Comparison of ENCODE assay signal across 1 cellular context in the genomic region with DNA sequence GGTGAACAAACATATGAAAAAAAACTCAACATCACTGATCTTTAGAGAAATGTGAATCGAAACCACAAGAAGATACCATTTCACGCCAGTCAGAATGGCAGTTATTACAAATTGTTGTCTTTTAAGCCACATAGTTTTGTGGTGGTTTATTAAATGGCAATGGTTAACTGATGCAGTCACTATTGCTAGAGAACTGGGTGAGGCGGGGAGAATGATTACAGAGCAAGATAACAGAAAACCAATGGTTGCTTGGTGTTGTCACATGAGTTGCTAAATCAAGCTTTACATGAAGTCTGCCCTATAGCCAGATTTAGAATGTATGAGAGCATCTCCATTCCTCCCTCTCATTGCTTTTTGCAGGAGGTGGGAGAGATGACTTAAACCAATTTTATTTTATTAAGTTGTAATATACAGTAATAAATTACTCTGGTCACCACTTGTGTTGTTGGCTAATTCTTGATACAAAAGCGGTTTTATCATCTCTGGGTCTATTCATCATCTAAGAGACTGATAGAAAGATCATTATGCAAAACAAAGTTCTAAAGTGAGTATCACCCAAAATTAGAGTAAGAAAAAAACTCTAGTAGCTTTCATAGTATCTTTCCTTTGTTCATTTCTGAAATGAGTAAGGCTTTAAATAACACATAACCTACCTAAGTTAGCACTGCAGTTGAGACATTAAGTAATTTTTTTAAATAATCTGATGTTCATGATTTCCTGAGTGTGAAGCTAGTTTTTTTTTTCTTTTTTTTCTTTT.
TF ChIP-seq lines count a peak whose summit lies in the region.

No MANE protein-coding gene starts in this region.

TF ChIP-seq in GM12878, 131 proteins besides CTCF, POLR2A, EP300 and RAD21 (continued from another document):
- TF ChIP-seq, protein P1, sequence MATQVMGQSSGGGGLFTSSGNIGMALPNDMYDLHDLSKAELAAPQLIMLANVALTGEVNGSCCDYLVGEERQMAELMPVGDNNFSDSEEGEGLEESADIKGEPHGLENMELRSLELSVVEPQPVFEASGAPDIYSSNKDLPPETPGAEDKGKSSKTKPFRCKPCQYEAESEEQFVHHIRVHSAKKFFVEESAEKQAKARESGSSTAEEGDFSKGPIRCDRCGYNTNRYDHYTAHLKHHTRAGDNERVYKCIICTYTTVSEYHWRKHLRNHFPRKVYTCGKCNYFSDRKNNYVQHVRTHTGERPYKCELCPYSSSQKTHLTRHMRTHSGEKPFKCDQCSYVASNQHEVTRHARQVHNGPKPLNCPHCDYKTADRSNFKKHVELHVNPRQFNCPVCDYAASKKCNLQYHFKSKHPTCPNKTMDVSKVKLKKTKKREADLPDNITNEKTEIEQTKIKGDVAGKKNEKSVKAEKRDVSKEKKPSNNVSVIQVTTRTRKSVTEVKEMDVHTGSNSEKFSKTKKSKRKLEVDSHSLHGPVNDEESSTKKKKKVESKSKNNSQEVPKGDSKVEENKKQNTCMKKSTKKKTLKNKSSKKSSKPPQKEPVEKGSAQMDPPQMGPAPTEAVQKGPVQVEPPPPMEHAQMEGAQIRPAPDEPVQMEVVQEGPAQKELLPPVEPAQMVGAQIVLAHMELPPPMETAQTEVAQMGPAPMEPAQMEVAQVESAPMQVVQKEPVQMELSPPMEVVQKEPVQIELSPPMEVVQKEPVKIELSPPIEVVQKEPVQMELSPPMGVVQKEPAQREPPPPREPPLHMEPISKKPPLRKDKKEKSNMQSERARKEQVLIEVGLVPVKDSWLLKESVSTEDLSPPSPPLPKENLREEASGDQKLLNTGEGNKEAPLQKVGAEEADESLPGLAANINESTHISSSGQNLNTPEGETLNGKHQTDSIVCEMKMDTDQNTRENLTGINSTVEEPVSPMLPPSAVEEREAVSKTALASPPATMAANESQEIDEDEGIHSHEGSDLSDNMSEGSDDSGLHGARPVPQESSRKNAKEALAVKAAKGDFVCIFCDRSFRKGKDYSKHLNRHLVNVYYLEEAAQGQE (IDR thresholded peaks at IDR 0.05; ENCODE audit: low read depth, low read length), result no peak
- peak; percentile 51 to 59; a peak in 2 of 4 replicates for TF ChIP-seq IKZF2 (IDR thresholded peaks at IDR 0.05)
- TF ChIP-seq, protein P2, sequence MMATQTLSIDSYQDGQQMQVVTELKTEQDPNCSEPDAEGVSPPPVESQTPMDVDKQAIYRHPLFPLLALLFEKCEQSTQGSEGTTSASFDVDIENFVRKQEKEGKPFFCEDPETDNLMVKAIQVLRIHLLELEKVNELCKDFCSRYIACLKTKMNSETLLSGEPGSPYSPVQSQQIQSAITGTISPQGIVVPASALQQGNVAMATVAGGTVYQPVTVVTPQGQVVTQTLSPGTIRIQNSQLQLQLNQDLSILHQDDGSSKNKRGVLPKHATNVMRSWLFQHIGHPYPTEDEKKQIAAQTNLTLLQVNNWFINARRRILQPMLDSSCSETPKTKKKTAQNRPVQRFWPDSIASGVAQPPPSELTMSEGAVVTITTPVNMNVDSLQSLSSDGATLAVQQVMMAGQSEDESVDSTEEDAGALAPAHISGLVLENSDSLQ (IDR thresholded peaks at IDR 0.05), result peak; percentile 83
- peak; percentile 53 for TF ChIP-seq RAD51 (IDR thresholded peaks at IDR 0.05)
- TF ChIP-seq JUND (IDR thresholded peaks at IDR 0.05; ENCODE audit: low read depth, low read length), result 0 out of 2 replicates have a peak, but pooled peaks have one; percentile 57
- TF ChIP-seq WRNIP1 (IDR thresholded peaks at IDR 0.05; ENCODE audit: borderline replicate concordance, low read depth, low read length), result no peak
- TF ChIP-seq, protein P3, sequence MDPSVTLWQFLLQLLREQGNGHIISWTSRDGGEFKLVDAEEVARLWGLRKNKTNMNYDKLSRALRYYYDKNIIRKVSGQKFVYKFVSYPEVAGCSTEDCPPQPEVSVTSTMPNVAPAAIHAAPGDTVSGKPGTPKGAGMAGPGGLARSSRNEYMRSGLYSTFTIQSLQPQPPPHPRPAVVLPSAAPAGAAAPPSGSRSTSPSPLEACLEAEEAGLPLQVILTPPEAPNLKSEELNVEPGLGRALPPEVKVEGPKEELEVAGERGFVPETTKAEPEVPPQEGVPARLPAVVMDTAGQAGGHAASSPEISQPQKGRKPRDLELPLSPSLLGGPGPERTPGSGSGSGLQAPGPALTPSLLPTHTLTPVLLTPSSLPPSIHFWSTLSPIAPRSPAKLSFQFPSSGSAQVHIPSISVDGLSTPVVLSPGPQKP (IDR thresholded peaks at IDR 0.05; ENCODE audit: low read depth, low read length), result no peak
- no peak for TF ChIP-seq CREB1 (IDR thresholded peaks at IDR 0.05; ENCODE audit: low read depth)
- peak; percentile 83 for TF ChIP-seq MEF2B (IDR thresholded peaks at IDR 0.05; ENCODE audit: partially characterized antibody, poor library complexity, severe bottlenecking)
- TF ChIP-seq, protein P4, sequence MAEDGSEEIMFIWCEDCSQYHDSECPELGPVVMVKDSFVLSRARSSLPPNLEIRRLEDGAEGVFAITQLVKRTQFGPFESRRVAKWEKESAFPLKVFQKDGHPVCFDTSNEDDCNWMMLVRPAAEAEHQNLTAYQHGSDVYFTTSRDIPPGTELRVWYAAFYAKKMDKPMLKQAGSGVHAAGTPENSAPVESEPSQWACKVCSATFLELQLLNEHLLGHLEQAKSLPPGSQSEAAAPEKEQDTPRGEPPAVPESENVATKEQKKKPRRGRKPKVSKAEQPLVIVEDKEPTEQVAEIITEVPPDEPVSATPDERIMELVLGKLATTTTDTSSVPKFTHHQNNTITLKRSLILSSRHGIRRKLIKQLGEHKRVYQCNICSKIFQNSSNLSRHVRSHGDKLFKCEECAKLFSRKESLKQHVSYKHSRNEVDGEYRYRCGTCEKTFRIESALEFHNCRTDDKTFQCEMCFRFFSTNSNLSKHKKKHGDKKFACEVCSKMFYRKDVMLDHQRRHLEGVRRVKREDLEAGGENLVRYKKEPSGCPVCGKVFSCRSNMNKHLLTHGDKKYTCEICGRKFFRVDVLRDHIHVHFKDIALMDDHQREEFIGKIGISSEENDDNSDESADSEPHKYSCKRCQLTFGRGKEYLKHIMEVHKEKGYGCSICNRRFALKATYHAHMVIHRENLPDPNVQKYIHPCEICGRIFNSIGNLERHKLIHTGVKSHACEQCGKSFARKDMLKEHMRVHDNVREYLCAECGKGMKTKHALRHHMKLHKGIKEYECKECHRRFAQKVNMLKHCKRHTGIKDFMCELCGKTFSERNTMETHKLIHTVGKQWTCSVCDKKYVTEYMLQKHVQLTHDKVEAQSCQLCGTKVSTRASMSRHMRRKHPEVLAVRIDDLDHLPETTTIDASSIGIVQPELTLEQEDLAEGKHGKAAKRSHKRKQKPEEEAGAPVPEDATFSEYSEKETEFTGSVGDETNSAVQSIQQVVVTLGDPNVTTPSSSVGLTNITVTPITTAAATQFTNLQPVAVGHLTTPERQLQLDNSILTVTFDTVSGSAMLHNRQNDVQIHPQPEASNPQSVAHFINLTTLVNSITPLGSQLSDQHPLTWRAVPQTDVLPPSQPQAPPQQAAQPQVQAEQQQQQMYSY (CRISPR knock-in tag; IDR thresholded peaks at IDR 0.05), result no peak
- no peak for TF ChIP-seq TAF1 (IDR thresholded peaks at IDR 0.05; ENCODE audit: borderline replicate concordance, low read depth, low read length)
- TF ChIP-seq, protein P5, sequence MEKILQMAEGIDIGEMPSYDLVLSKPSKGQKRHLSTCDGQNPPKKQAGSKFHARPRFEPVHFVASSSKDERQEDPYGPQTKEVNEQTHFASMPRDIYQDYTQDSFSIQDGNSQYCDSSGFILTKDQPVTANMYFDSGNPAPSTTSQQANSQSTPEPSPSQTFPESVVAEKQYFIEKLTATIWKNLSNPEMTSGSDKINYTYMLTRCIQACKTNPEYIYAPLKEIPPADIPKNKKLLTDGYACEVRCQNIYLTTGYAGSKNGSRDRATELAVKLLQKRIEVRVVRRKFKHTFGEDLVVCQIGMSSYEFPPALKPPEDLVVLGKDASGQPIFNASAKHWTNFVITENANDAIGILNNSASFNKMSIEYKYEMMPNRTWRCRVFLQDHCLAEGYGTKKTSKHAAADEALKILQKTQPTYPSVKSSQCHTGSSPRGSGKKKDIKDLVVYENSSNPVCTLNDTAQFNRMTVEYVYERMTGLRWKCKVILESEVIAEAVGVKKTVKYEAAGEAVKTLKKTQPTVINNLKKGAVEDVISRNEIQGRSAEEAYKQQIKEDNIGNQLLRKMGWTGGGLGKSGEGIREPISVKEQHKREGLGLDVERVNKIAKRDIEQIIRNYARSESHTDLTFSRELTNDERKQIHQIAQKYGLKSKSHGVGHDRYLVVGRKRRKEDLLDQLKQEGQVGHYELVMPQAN (conservative IDR thresholded peaks at IDR 0.05), result no peak
- TF ChIP-seq BHLHE40 (IDR thresholded peaks at IDR 0.05; ENCODE audit: borderline replicate concordance in 1 of 2, low read depth in 2 of 2, low read length in 1 of 2), result peak; percentile 45 to 72; a peak in 3 of 4 replicates
- TF ChIP-seq, protein P6, sequence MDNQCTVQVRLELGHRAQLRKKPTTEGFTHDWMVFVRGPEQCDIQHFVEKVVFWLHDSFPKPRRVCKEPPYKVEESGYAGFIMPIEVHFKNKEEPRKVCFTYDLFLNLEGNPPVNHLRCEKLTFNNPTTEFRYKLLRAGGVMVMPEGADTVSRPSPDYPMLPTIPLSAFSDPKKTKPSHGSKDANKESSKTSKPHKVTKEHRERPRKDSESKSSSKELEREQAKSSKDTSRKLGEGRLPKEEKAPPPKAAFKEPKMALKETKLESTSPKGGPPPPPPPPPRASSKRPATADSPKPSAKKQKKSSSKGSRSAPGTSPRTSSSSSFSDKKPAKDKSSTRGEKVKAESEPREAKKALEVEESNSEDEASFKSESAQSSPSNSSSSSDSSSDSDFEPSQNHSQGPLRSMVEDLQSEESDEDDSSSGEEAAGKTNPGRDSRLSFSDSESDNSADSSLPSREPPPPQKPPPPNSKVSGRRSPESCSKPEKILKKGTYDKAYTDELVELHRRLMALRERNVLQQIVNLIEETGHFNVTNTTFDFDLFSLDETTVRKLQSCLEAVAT (IDR thresholded peaks at IDR 0.05), result peak; percentile 79
- peak; percentile 94 for TF ChIP-seq MYB (IDR thresholded peaks at IDR 0.05; ENCODE audit: borderline replicate concordance, low read depth, low read length)
- TF ChIP-seq NRF1 (conservative IDR thresholded peaks at IDR 0.05; ENCODE audit: low read depth, low read length), result no peak
- TF ChIP-seq FOXK2 (IDR thresholded peaks at IDR 0.05), result no peak
- TF ChIP-seq SUPT20H (IDR thresholded peaks at IDR 0.05; ENCODE audit: borderline replicate concordance, control insufficient read depth, low read depth, low read length), result no peak
- TF ChIP-seq LARP7 (IDR thresholded peaks at IDR 0.05), result no peak
- no peak for TF ChIP-seq PAX8 (IDR thresholded peaks at IDR 0.05)
- peak; percentile 51; the same call in 1 of the 2 replicates for TF ChIP-seq BMI1 (IDR thresholded peaks at IDR 0.05; ENCODE audit: borderline replicate concordance)
- no peak for TF ChIP-seq ASH2L (IDR thresholded peaks at IDR 0.05; ENCODE audit: borderline replicate concordance, low read depth)
- TF ChIP-seq CHD1 (IDR thresholded peaks at IDR 0.05; ENCODE audit: low read depth, low read length), result no peak
- TF ChIP-seq NFXL1 (IDR thresholded peaks at IDR 0.05; ENCODE audit: borderline replicate concordance), result no peak
- TF ChIP-seq BRCA1 (IDR thresholded peaks at IDR 0.05; ENCODE audit: low read depth, low read length), result no peak
- 0 out of 2 replicates have a peak, but pooled peaks have one; percentile 17 for TF ChIP-seq ZNF217 (IDR thresholded peaks at IDR 0.05)
- TF ChIP-seq KLF5 (IDR thresholded peaks at IDR 0.05; ENCODE audit: partially characterized antibody), result no peak
- TF ChIP-seq, protein P7, sequence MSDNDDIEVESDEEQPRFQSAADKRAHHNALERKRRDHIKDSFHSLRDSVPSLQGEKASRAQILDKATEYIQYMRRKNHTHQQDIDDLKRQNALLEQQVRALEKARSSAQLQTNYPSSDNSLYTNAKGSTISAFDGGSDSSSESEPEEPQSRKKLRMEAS (IDR thresholded peaks at IDR 0.05; ENCODE audit: low read depth, low read length), result no peak
- TF ChIP-seq, protein P8, sequence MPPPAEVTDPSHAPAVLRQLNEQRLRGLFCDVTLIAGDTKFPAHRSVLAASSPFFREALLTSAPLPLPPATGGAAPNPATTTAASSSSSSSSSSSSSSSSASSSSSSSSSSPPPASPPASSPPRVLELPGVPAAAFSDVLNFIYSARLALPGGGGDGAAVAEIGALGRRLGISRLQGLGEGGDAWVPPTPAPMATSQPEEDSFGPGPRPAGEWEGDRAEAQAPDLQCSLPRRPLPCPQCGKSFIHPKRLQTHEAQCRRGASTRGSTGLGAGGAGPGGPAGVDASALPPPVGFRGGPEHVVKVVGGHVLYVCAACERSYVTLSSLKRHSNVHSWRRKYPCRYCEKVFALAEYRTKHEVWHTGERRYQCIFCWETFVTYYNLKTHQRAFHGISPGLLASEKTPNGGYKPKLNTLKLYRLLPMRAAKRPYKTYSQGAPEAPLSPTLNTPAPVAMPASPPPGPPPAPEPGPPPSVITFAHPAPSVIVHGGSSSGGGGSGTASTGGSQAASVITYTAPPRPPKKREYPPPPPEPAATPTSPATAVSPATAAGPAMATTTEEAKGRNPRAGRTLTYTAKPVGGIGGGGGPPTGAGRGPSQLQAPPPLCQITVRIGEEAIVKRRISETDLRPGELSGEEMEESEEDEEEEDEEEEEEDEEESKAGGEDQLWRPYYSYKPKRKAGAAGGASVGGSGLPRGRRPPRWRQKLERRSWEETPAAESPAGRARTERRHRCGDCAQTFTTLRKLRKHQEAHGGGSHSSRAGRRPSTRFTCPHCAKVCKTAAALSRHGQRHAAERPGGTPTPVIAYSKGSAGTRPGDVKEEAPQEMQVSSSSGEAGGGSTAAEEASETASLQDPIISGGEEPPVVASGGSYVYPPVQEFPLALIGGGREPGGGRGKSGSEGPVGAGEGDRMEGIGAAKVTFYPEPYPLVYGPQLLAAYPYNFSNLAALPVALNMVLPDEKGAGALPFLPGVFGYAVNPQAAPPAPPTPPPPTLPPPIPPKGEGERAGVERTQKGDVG (CRISPR knock-in tag; IDR thresholded peaks at IDR 0.05), result no peak
- no peak for TF ChIP-seq RUNX3 (IDR thresholded peaks at IDR 0.05; ENCODE audit: low read length)
- no peak; the same call in 1 of the 2 replicates for TF ChIP-seq NBN (IDR thresholded peaks at IDR 0.05)
- no peak for TF ChIP-seq HDGF (IDR thresholded peaks at IDR 0.05)
- TF ChIP-seq MTA2 (IDR thresholded peaks at IDR 0.05; ENCODE audit: low read depth), result peak; percentile 94
- TF ChIP-seq ZZZ3 (IDR thresholded peaks at IDR 0.05; ENCODE audit: control insufficient read depth, insufficient read length, low read depth), result no peak
- TF ChIP-seq CEBPB (IDR thresholded peaks at IDR 0.05; ENCODE audit: borderline replicate concordance in 1 of 2, low read depth in 2 of 2, low read length in 2 of 2), result no peak
- TF ChIP-seq, protein P9, sequence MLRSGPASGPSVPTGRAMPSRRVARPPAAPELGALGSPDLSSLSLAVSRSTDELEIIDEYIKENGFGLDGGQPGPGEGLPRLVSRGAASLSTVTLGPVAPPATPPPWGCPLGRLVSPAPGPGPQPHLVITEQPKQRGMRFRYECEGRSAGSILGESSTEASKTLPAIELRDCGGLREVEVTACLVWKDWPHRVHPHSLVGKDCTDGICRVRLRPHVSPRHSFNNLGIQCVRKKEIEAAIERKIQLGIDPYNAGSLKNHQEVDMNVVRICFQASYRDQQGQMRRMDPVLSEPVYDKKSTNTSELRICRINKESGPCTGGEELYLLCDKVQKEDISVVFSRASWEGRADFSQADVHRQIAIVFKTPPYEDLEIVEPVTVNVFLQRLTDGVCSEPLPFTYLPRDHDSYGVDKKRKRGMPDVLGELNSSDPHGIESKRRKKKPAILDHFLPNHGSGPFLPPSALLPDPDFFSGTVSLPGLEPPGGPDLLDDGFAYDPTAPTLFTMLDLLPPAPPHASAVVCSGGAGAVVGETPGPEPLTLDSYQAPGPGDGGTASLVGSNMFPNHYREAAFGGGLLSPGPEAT (IDR thresholded peaks at IDR 0.05; ENCODE audit: low read depth), result peak; percentile 62; the same call in 1 of the 2 replicates
- 0 out of 2 replicates have a peak, but pooled peaks have one; percentile 22 for TF ChIP-seq NR2F1 (conservative IDR thresholded peaks at IDR 0.05)
- no peak for TF ChIP-seq GABPA (IDR thresholded peaks at IDR 0.05; ENCODE audit: low read depth)
- TF ChIP-seq NR2C1 (IDR thresholded peaks at IDR 0.05), result no peak
